30 cellular contexts compared by ENCODE assay signal in genomic region chr2:43879261-43879660, GRCh38. TPM values are rescaled to one million over a fixed set of nuclear protein-coding genes. Genes with fewer than 3 reads are reported as not detected.
DNase-seq lines count a peak whose midpoint lies in the region; ATAC-seq and TF ChIP-seq lines count a peak whose summit lies in the region.
"Had no signal": no experiment of that assay in that cellular context is flagged by ENCODE, and none has a peak within 500 bp of the region (broad histone marks: within the 10 kb centered on the region; RNA-seq: fewer than 3 reads in every experiment).

No MANE protein-coding gene starts in this region.

- H3K4me3 Mint-ChIP-seq in neural progenitor cell, result no peak overlapping the region
- no peak overlapping the region for H3K4me3 Mint-ChIP-seq in T-helper 17 cell
- H3K4me3 Mint-ChIP-seq: activated CD8-positive, alpha-beta T cell treated with anti-CD3 and anti-CD28 coated beads for 36 hours; activated naive CD4-positive, alpha-beta T cell treated with anti-CD3 and anti-CD28 coated beads for 36 hours; CD4-positive, alpha-beta T cell; T-helper 2 cell treated with Interferon-gamma antibody and Interleukin-4, amounts not matched to agents 5 μg/mL and 100 μg/mL, for 36 hours had no signal

- H3K4me3 ChIP-seq in brain microvascular endothelial cell (ENCODE audit: low read depth, low read length) (no peak overlapping the region), neural progenitor cell (no peak overlapping the region)
- H3K4me3 ChIP-seq: adrenal gland, right atrium auricular region had no signal

- no peak overlapping the region for H3K9ac ChIP-seq in neural progenitor cell
- H3K9ac ChIP-seq: KMS-11 had no signal

- in situ Hi-C loops in brain microvascular endothelial cell (cut with HindIII; ENCODE audit: low pct_ligation_motif_present, low sequenced_read_pairs), result no loop called here

- peaks cover 3% of the 10 kb centered on the region for H3F3A ChIP-seq in neural progenitor cell (ENCODE audit: low read depth)

- H3K27ac Mint-ChIP-seq in neural progenitor cell (no peak overlapping the region), T-helper 17 cell (no peak overlapping the region)
- H3K27ac Mint-ChIP-seq: activated CD8-positive, alpha-beta T cell treated with anti-CD3 and anti-CD28 coated beads for 36 hours; activated naive CD4-positive, alpha-beta T cell treated with anti-CD3 and anti-CD28 coated beads for 36 hours; CD4-positive, alpha-beta T cell; T-helper 2 cell treated with Interferon-gamma antibody and Interleukin-4, amounts not matched to agents 5 μg/mL and 100 μg/mL, for 36 hours had no signal

- no peak for ATAC-seq in T-helper 17 cell
- no peak for ATAC-seq in GM18498 (IDR thresholded peaks at IDR 0.05; ENCODE audit: unreplicated experiment)
- ATAC-seq: activated CD8-positive, alpha-beta T cell treated with anti-CD3 and anti-CD28 coated beads for 36 hours; HCT116; stimulated activated naive CD8-positive, alpha-beta T cell treated with anti-CD3 and anti-CD28 coated beads, Interleukin-15, Interleukin-2, amounts not matched to agents 100 U/mL and 50 U/mL, for 24 hours had no signal

- no peak for TF ChIP-seq CTCF in brain microvascular endothelial cell (IDR thresholded peaks at IDR 0.05; ENCODE audit: low read depth, low read length, missing control alignments)
- no peak for TF ChIP-seq CTCF in neural progenitor cell (IDR thresholded peaks at IDR 0.05)

- no peaks in the 10 kb centered on the region for H3K27me3 ChIP-seq in brain microvascular endothelial cell (replicated peaks)
- no peaks in the 10 kb centered on the region for H3K27me3 ChIP-seq in neural progenitor cell
- H3K27me3 ChIP-seq: adrenal gland, right atrium auricular region had no signal

- H3K9me3 ChIP-seq in neural progenitor cell (ENCODE audit: low read depth), result no peaks in the 10 kb centered on the region
- no peaks in the 10 kb centered on the region for H3K9me3 ChIP-seq in T-helper 17 cell (ENCODE audit: control insufficient read depth, low read length, poor library complexity, severe bottlenecking)
- H3K9me3 ChIP-seq: adrenal gland, right atrium auricular region had no signal

- H3K4me1 ChIP-seq in neural progenitor cell, result no peaks in the 10 kb centered on the region
- H3K4me1 ChIP-seq: adrenal gland, right atrium auricular region had no signal

- DNase-seq in NCI-H82 (lab: John Stamatoyannopoulos, UW), result peak; percentile 35
- no peak for DNase-seq in NCI-H82 treated with DMSO at 0.1 percent for 48 hours (lab: John Stamatoyannopoulos, UW; ENCODE audit: unreplicated experiment)
- DNase-seq in LoVo (ENCODE audit: low spot score), result peak; percentile 10
- DNase-seq in brain microvascular endothelial cell, result peak; percentile 49
- DNase-seq in neural progenitor cell (ENCODE audit: low spot score), result peak; percentile 16
- DNase-seq in T-helper 17 cell, result no peak
- DNase-seq in mucosa of gallbladder (ENCODE audit: low spot score), result no peak
- DNase-seq: activated CD4-positive, alpha-beta T cell treated with anti-CD3 and anti-CD28 coated beads for 1 hour; activated CD8-positive, alpha-beta memory T cell treated with anti-CD3 and anti-CD28 coated beads, Interleukin-2, amount 50 U/mL, for 48 hours; activated CD8-positive, alpha-beta T cell treated with anti-CD3 and anti-CD28 coated beads for 36 hours; activated naive CD4-positive, alpha-beta T cell treated with anti-CD3 and anti-CD28 coated beads for 36 hours; CD4-positive, alpha-beta T cell; kidney; MV-4-11; NCI-H1436 treated with DMSO at 0.1 percent for 48 hours; NCI-H2081 treated with DMSO at 0.1 percent for 48 hours; NCI-H774; stimulated activated CD4-positive, alpha-beta T cell treated with anti-CD3 and anti-CD28 coated beads, Interleukin-1b, Interleukin-23, amount 100 ng/mL, for 48 hours; stimulated activated naive CD8-positive, alpha-beta T cell treated with anti-CD3 and anti-CD28 coated beads, Interleukin-15, Interleukin-2, amounts not matched to agents 100 U/mL and 50 U/mL, for 24 hours had no signal

- no peaks in the 10 kb centered on the region for H3K79me2 ChIP-seq in neural progenitor cell (ENCODE audit: low read depth)

- H3K27me3 Mint-ChIP-seq in neural progenitor cell (ENCODE audit: insufficient read depth, low read depth), result peaks cover 5% of the 10 kb centered on the region
- peaks cover 33% of the 10 kb centered on the region for H3K27me3 Mint-ChIP-seq in T-helper 17 cell

- H3K36me3 Mint-ChIP-seq in neural progenitor cell (no peaks in the 10 kb centered on the region), T-helper 17 cell (ENCODE audit: low read depth) (no peaks in the 10 kb centered on the region)

- no peak overlapping the region for H3K4me2 ChIP-seq in neural progenitor cell
- H3K4me2 ChIP-seq: KMS-11 had no signal

- no peaks in the 10 kb centered on the region for H3K9me3 Mint-ChIP-seq in neural progenitor cell
- H3K9me3 Mint-ChIP-seq: activated CD8-positive, alpha-beta T cell treated with anti-CD3 and anti-CD28 coated beads for 36 hours; activated naive CD4-positive, alpha-beta T cell treated with anti-CD3 and anti-CD28 coated beads for 36 hours; CD4-positive, alpha-beta T cell; T-helper 2 cell treated with Interferon-gamma antibody and Interleukin-4, amounts not matched to agents 5 μg/mL and 100 μg/mL, for 36 hours had no signal

- no peaks in the 10 kb centered on the region for H4K20me1 ChIP-seq in neural progenitor cell (ENCODE audit: low read depth)

- no peak overlapping the region for H3K27ac ChIP-seq in brain microvascular endothelial cell
- H3K27ac ChIP-seq in neural progenitor cell, result no peak overlapping the region
- H3K27ac ChIP-seq: adrenal gland, HL-60, KMS-11, right atrium auricular region had no signal

- H3K4me1 Mint-ChIP-seq in neural progenitor cell (no peaks in the 10 kb centered on the region), T-helper 17 cell (peaks cover 20% of the 10 kb centered on the region)

- no peaks in the 10 kb centered on the region for H3K36me3 ChIP-seq in brain microvascular endothelial cell (replicated peaks)
- H3K36me3 ChIP-seq in neural progenitor cell, result no peaks in the 10 kb centered on the region
- H3K36me3 ChIP-seq: adrenal gland, right atrium auricular region had no signal

- no peak overlapping the region for H2AFZ ChIP-seq in neural progenitor cell (replicated peaks)

RNA-seq across cellular contexts. Expression of gene ABCG8, which starts 40.5 kb away (rescaled TPM):
- total RNA-seq in neural progenitor cell (ENCODE audit: low replicate concordance), result not detected in 2 replicates
- not detected for total RNA-seq in T-helper 17 cell
- total RNA-seq in mucosa of gallbladder, result 2.6 TPM
- total RNA-seq: activated CD8-positive, alpha-beta T cell treated with anti-CD3 and anti-CD28 coated beads for 36 hours; activated naive CD4-positive, alpha-beta T cell treated with anti-CD3 and anti-CD28 coated beads for 36 hours; CD4-positive, alpha-beta T cell; chondrocyte; endothelial cell of umbilical vein; right atrium auricular region; ureter had no signal

RNA-seq across cellular contexts. Expression of gene ABCG5, which starts 40.6 kb away (rescaled TPM):
- total RNA-seq in neural progenitor cell (ENCODE audit: low replicate concordance), result not detected in 2 replicates
- not detected for total RNA-seq in T-helper 17 cell
- 3.1 TPM for total RNA-seq in mucosa of gallbladder
- total RNA-seq: activated CD8-positive, alpha-beta T cell treated with anti-CD3 and anti-CD28 coated beads for 36 hours; activated naive CD4-positive, alpha-beta T cell treated with anti-CD3 and anti-CD28 coated beads for 36 hours; CD4-positive, alpha-beta T cell; chondrocyte; endothelial cell of umbilical vein; kidney; right atrium auricular region; temporal lobe; ureter had no signal

Comparison
In these comparisons a context has a peak if more than half of its experiments do, and no peak if none do; other contexts are left out.
1. DNase-seq: peak in NCI-H82 (single experiment), LoVo (single experiment), brain microvascular endothelial cell (single experiment) and neural progenitor cell (single experiment); none in NCI-H82 treated with DMSO at 0.1 percent for 48 hours (single experiment), T-helper 17 cell (0 of 3) and mucosa of gallbladder (single experiment).